8 cellular contexts compared by ENCODE assay signal in the genomic region with DNA sequence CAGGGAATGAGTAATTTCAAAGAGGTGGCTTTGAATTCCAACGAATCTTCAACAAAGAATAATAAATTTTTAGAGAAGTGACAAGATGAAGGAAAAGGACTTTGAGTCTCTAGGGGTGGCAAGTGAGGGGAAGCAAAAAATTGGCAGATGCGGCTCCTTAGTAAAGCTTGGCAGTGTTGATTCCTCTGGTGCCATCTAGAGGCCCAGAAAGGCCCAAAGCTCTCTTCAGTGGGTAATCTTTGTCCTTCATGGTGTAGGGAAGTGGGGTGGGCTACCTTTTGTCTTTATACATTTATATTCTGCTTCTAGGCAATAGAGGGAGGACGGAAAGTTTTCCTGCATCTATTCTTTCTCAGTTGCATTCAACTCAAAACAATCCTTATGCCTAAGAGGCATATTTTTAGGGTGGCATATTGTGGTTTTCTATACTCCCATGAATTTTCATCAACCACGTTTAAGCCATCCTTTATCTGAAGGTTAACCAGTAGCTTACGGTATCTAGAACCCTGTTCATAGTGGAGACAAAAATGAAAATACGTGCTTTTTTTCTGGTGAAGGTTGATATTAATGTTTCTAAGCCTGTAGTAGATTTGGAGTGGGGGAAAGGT. TPM values are rescaled to one million over a fixed set of nuclear protein-coding genes. Genes with fewer than 3 reads are reported as not detected.
DNase-seq lines count a peak whose midpoint lies in the region; ATAC-seq, FAIRE-seq and TF ChIP-seq lines count a peak whose summit lies in the region.

No MANE protein-coding gene starts in this region.

- no CpG with 5 or more reads among the region's 6 CpGs for WGBS in iPS DF 6.9 (ENCODE audit: insufficient coverage, insufficient read length)

- FAIRE-seq in urothelium cell line (lab: Jason Lieb, UNC) = no peak

- H3K4me1 Mint-ChIP-seq in activated naive CD8-positive, alpha-beta T cell treated with anti-CD3 and anti-CD28 coated beads, Interleukin-2, amount 50 U/mL, for 24 hours = peaks cover 34% of the 10 kb centered on the region

- H3K27ac Mint-ChIP-seq in activated naive CD8-positive, alpha-beta T cell treated with anti-CD3 and anti-CD28 coated beads, Interleukin-2, amount 50 U/mL, for 24 hours = peak overlapping the region; percentile 47

- DNase-seq in BE2C (peak; percentile 50), NCI-H1417 treated with DMSO at 0.1 percent for 48 hours (lab: John Stamatoyannopoulos, UW) (peak; percentile 5), iPS DF 6.9 (ENCODE audit: low read depth, low spot score) (peak; percentile 9), urothelium cell line (ENCODE audit: low spot score) (peak; percentile 45), coronary artery (ENCODE audit: low spot score) (no peak)
- DNase-seq in activated naive CD8-positive, alpha-beta T cell treated with anti-CD3 and anti-CD28 coated beads, Interleukin-2, amount 50 U/mL, for 24 hours = no peak

- peaks cover 53% of the 10 kb centered on the region for H3K36me3 Mint-ChIP-seq in activated naive CD8-positive, alpha-beta T cell treated with anti-CD3 and anti-CD28 coated beads, Interleukin-2, amount 50 U/mL, for 24 hours (ENCODE audit: low read depth)

- TF ChIP-seq CTCF in BE2C (IDR thresholded peaks at IDR 0.05; ENCODE audit: low read depth, low read length) (peak; percentile 77), coronary artery (IDR thresholded peaks at IDR 0.05) (no peak)

- H3K4me1 ChIP-seq in BE2C (peaks cover 28% of the 10 kb centered on the region), iPS DF 6.9 (ENCODE audit: control insufficient read depth, insufficient read depth, low read length) (no peaks in the 10 kb centered on the region)

- H3K4me3 ChIP-seq in BE2C (ENCODE audit: low read depth, low read length) (no peak overlapping the region), iPS DF 6.9 (ENCODE audit: low read length) (no peak overlapping the region), coronary artery (no peak overlapping the region)

- H3K9me3 Mint-ChIP-seq in activated naive CD8-positive, alpha-beta T cell treated with anti-CD3 and anti-CD28 coated beads, Interleukin-2, amount 50 U/mL, for 24 hours = no peaks in the 10 kb centered on the region

- no peaks in the 10 kb centered on the region for H3K27me3 ChIP-seq in BE2C
- H3K27me3 ChIP-seq in iPS DF 6.9 (ENCODE audit: control insufficient read depth, insufficient read depth, low read length) = no peaks in the 10 kb centered on the region

- no peak overlapping the region for H3K4me3 Mint-ChIP-seq in activated naive CD8-positive, alpha-beta T cell treated with anti-CD3 and anti-CD28 coated beads, Interleukin-2, amount 50 U/mL, for 24 hours

- H3K36me3 ChIP-seq in BE2C = peaks cover 52% of the 10 kb centered on the region
- H3K36me3 ChIP-seq in iPS DF 6.9 (ENCODE audit: control insufficient read depth, insufficient read depth, low read length) = peaks cover 2% of the 10 kb centered on the region; the same call in 1 of the 2 replicates

- H3K27ac ChIP-seq in iPS DF 6.9 (ENCODE audit: low read length) (no peak overlapping the region), coronary artery (no peak overlapping the region)

- H3K9me3 ChIP-seq in BE2C = no peaks in the 10 kb centered on the region
- H3K9me3 ChIP-seq in iPS DF 6.9 (ENCODE audit: control insufficient read depth, insufficient read depth, low read length) = no peaks in the 10 kb centered on the region

- ATAC-seq in GM18511 (IDR thresholded peaks at IDR 0.05; ENCODE audit: unreplicated experiment) (peak; percentile 74), HG03280 (IDR thresholded peaks at IDR 0.05; ENCODE audit: unreplicated experiment) (no peak)
- ATAC-seq in activated naive CD8-positive, alpha-beta T cell treated with anti-CD3 and anti-CD28 coated beads, Interleukin-2, amount 50 U/mL, for 24 hours = peak; percentile 52

- no peaks in the 10 kb centered on the region for H3K27me3 Mint-ChIP-seq in activated naive CD8-positive, alpha-beta T cell treated with anti-CD3 and anti-CD28 coated beads, Interleukin-2, amount 50 U/mL, for 24 hours

RNA-seq across cellular contexts. Expression of a gene that starts 17.5 kb away (rescaled TPM):
- not detected for polyA plus RNA-seq in BE2C (2012; ENCODE audit: insufficient read depth, insufficient read length, low read depth)

Comparison
In these comparisons a context has a peak if more than half of its experiments do, and no peak if none do; other contexts are left out.
1. DNase-seq: peak in BE2C (single experiment), NCI-H1417 treated with DMSO at 0.1 percent for 48 hours (single experiment), iPS DF 6.9 (single experiment) and urothelium cell line (single experiment); none in activated naive CD8-positive, alpha-beta T cell treated with anti-CD3 and anti-CD28 coated beads, Interleukin-2, amount 50 U/mL, for 24 hours (single experiment) and coronary artery (single experiment).